ENCODE assay signal across 31 cellular contexts in the genomic region with DNA sequence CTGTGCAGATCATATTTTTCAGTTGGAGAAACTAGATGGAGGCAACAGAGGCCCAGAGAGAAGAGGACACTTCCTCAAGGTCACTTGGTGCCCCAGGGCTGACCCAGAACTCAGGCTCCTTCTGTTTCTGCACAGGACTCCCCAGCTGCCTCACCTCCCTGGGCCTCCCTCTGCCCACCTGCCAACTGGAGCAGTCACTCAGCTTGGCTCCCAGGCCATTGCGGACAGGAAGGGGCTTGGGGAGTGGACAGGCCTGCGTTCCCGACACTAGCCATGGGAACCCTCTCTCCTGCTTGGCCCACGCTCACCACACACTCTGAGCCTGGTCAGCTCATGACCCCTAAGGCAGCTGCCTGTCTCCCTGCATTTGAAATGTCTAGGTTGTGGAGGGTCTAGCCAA.
"Had no signal": no experiment of that assay in that cellular context is flagged by ENCODE, and none has a peak within 500 bp of the region (broad histone marks: within the 10 kb centered on the region; RNA-seq: fewer than 3 reads in every experiment).

No MANE protein-coding gene starts in this region.

- H3K4me1 ChIP-seq: adrenal gland, body of pancreas, breast epithelium, SJSA1 had no signal

- H3K9me3 Mint-ChIP-seq: activated T-cell treated with anti-CD3 and anti-CD28 coated beads, Interleukin-2, amount 50 U/mL, for 4 hours had no signal

- H3K27me3 ChIP-seq: adrenal gland, body of pancreas, breast epithelium, MG63, SJSA1 had no signal

- H3K9ac ChIP-seq: SK-N-SH had no signal

- H3K27me3 Mint-ChIP-seq: activated CD4-positive, alpha-beta memory T cell treated with anti-CD3 and anti-CD28 coated beads for 36 hours had no signal

- H3K27ac Mint-ChIP-seq: activated CD4-positive, alpha-beta memory T cell treated with anti-CD3 and anti-CD28 coated beads for 36 hours; activated T-helper 1 cell treated with anti-CD3 and anti-CD28 coated beads, Interleukin-12 subunit alpha, Interleukin-12 subunit beta, Interleukin-2, Interleukin-4 antibody, amounts not matched to agents 30 ng/mL and 10 ng/mL and 1 ng/mL, durations not matched to agents 14 hours and 24 hours and 36 hours; T-helper 1 cell treated with Interleukin-12 subunit alpha and Interleukin-12 subunit beta and Interleukin-4 antibody, amounts not matched to agents 30 μg/mL and 1 μg/mL, for 36 hours; T-helper 2 cell treated with Interferon-gamma antibody and Interleukin-4, amounts not matched to agents 5 μg/mL and 100 μg/mL, for 36 hours; WTC11 had no signal

- H3K27ac ChIP-seq: adrenal gland, body of pancreas, breast epithelium, SJSA1 had no signal

- H3K4me3 ChIP-seq: adrenal gland, body of pancreas, breast epithelium, MG63, SJSA1 had no signal

- H3K4me2 ChIP-seq: SK-N-SH had no signal

- H3K4me3 Mint-ChIP-seq: activated CD4-positive, alpha-beta memory T cell treated with anti-CD3 and anti-CD28 coated beads for 36 hours; activated T-cell treated with anti-CD3 and anti-CD28 coated beads, Interleukin-2, amount 50 U/mL, for 4 hours; activated T-helper 1 cell treated with anti-CD3 and anti-CD28 coated beads, Interleukin-12 subunit alpha, Interleukin-12 subunit beta, Interleukin-2, Interleukin-4 antibody, amounts not matched to agents 30 ng/mL and 10 ng/mL and 1 ng/mL, durations not matched to agents 14 hours and 24 hours and 36 hours; T-helper 1 cell treated with Interleukin-12 subunit alpha and Interleukin-12 subunit beta and Interleukin-4 antibody, amounts not matched to agents 30 μg/mL and 1 μg/mL, for 36 hours; T-helper 2 cell treated with Interferon-gamma antibody and Interleukin-4, amounts not matched to agents 5 μg/mL and 100 μg/mL, for 36 hours; WTC11 had no signal

- H3K9me3 ChIP-seq: adrenal gland, MG63, SJSA1, SK-N-SH had no signal

- H3K36me3 ChIP-seq: adrenal gland, breast epithelium, MG63, SJSA1 had no signal

- DNase-seq: activated CD4-positive, alpha-beta memory T cell treated with anti-CD3 and anti-CD28 coated beads for 36 hours; activated CD4-positive, alpha-beta T cell treated with anti-CD3 and anti-CD28 coated beads for 4 hours; activated CD4-positive, alpha-beta T cell treated with anti-CD3 and anti-CD28 coated beads, Interleukin-2, amount 50 U/mL, for 1 hour; activated CD4-positive, CD25-positive, alpha-beta regulatory T cell treated with anti-CD3 and anti-CD28 coated beads, Interleukin-2, amount 50 U/mL, for 72 hours; activated CD8-positive, alpha-beta memory T cell treated with anti-CD3 and anti-CD28 coated beads, Interleukin-2, amount 50 U/mL, for 4 hours; activated naive CD4-positive, alpha-beta T cell; activated naive CD4-positive, alpha-beta T cell treated with anti-CD3 and anti-CD28 coated beads, Interleukin-2, amount 50 U/mL, for 16 hours; activated T-cell treated with anti-CD3 and anti-CD28 coated beads for 4 hours; activated T-cell treated with anti-CD3 and anti-CD28 coated beads, Interleukin-2, amount 50 U/mL, for 4 hours; adrenal gland; body of pancreas; caudate nucleus; cerebellar nuclear complex; Kasumi-1; KG1; MG63; NCI-H1048; NCI-H1105 treated with DMSO at 0.1 percent for 48 hours; NCI-H1436; NCI-H1694 treated with DMSO at 0.1 percent for 48 hours; NCI-H2029; NCI-H345; NCI-H524 treated with DMSO at 0.1 percent for 48 hours; SHP77 treated with DMSO at 0.1 percent for 48 hours; SK-N-SH had no signal
